In the genomic region with DNA sequence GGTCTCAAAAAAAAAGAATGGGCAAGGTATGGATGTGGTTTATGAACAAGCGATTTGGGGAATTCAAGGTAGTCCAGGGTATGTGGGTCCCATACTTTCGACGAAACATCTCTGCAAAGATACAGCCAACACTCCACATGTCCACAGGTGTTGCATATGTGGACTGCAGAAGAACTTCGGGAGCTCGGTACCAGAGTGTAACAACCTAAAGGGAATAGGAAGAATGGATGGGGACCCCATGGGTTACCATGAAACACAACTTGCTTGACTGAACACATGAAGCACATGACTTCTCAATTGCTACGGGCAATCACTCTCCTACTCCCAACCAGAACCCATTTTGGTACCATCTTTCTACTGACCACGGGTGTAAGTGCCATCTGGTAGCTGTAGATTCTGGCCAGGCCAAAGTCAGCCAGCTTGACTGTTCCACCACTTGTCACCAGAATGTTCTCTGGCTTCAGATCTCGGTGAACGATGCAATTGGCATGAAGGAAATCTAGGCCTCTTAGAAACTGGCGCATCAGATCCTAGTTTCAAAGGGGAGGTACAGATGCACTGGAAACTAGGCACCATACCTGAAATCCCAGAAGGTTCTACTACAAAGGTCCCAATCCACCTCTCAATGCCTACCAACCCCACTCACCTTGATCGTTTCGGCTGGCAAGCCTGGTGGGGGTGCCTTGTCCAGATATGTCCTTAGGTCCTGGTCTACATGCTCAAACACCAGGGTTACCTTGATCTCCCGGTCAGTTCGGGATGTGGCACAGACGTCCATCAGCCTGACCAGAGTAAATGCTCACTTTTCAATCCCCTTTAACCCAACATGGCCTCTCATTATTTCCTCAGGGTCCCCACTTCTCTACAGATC, we compare ENCODE assay signal across 1 cellular context.
A peak's percentile ranks its signal among the peaks of the same experiment; 100 is the strongest.
TF ChIP-seq lines count a peak whose summit lies in the region.

No MANE protein-coding gene starts in this region.

TF ChIP-seq in K562, 482 proteins besides CTCF, POLR2A, EP300 and RAD21:
- TF ChIP-seq CEBPG (CRISPR knock-in tag; IDR thresholded peaks at IDR 0.05), result peak; percentile 29; the same call in 1 of the 2 replicates
- no peak for TF ChIP-seq CEBPG (tag; conservative IDR thresholded peaks at IDR 0.05 in 1 of 2, IDR thresholded peaks at IDR 0.05 in 1 of 2)
- TF ChIP-seq, protein P1, sequence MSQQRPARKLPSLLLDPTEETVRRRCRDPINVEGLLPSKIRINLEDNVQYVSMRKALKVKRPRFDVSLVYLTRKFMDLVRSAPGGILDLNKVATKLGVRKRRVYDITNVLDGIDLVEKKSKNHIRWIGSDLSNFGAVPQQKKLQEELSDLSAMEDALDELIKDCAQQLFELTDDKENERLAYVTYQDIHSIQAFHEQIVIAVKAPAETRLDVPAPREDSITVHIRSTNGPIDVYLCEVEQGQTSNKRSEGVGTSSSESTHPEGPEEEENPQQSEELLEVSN (IDR thresholded peaks at IDR 0.05; ENCODE audit: borderline replicate concordance in 1 of 2, extremely low read depth in 1 of 2, insufficient read depth in 1 of 2, insufficient read length in 1 of 2, low read depth in 1 of 2, low read length in 1 of 2, poor library complexity in 1 of 2, severe bottlenecking in 1 of 2), result peak in 1 of 2 experiments; percentile 9
- TF ChIP-seq, protein P2, sequence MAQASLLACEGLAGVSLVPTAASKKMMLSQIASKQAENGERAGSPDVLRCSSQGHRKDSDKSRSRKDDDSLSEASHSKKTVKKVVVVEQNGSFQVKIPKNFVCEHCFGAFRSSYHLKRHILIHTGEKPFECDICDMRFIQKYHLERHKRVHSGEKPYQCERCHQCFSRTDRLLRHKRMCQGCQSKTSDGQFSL (CRISPR knock-in tag; IDR thresholded peaks at IDR 0.05), result 0 out of 2 replicates have a peak, but pooled peaks have one; percentile 9
- TF ChIP-seq, protein P2 (tag; IDR thresholded peaks at IDR 0.05), result no peak
- TF ChIP-seq, protein P3, sequence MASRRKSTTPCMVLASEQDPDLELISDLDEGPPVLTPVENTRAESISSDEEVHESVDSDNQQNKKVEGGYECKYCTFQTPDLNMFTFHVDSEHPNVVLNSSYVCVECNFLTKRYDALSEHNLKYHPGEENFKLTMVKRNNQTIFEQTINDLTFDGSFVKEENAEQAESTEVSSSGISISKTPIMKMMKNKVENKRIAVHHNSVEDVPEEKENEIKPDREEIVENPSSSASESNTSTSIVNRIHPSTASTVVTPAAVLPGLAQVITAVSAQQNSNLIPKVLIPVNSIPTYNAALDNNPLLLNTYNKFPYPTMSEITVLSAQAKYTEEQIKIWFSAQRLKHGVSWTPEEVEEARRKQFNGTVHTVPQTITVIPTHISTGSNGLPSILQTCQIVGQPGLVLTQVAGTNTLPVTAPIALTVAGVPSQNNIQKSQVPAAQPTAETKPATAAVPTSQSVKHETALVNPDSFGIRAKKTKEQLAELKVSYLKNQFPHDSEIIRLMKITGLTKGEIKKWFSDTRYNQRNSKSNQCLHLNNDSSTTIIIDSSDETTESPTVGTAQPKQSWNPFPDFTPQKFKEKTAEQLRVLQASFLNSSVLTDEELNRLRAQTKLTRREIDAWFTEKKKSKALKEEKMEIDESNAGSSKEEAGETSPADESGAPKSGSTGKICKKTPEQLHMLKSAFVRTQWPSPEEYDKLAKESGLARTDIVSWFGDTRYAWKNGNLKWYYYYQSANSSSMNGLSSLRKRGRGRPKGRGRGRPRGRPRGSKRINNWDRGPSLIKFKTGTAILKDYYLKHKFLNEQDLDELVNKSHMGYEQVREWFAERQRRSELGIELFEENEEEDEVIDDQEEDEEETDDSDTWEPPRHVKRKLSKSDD (conservative IDR thresholded peaks at IDR 0.05; ENCODE audit: low read length), result no peak
- TF ChIP-seq, protein P4, sequence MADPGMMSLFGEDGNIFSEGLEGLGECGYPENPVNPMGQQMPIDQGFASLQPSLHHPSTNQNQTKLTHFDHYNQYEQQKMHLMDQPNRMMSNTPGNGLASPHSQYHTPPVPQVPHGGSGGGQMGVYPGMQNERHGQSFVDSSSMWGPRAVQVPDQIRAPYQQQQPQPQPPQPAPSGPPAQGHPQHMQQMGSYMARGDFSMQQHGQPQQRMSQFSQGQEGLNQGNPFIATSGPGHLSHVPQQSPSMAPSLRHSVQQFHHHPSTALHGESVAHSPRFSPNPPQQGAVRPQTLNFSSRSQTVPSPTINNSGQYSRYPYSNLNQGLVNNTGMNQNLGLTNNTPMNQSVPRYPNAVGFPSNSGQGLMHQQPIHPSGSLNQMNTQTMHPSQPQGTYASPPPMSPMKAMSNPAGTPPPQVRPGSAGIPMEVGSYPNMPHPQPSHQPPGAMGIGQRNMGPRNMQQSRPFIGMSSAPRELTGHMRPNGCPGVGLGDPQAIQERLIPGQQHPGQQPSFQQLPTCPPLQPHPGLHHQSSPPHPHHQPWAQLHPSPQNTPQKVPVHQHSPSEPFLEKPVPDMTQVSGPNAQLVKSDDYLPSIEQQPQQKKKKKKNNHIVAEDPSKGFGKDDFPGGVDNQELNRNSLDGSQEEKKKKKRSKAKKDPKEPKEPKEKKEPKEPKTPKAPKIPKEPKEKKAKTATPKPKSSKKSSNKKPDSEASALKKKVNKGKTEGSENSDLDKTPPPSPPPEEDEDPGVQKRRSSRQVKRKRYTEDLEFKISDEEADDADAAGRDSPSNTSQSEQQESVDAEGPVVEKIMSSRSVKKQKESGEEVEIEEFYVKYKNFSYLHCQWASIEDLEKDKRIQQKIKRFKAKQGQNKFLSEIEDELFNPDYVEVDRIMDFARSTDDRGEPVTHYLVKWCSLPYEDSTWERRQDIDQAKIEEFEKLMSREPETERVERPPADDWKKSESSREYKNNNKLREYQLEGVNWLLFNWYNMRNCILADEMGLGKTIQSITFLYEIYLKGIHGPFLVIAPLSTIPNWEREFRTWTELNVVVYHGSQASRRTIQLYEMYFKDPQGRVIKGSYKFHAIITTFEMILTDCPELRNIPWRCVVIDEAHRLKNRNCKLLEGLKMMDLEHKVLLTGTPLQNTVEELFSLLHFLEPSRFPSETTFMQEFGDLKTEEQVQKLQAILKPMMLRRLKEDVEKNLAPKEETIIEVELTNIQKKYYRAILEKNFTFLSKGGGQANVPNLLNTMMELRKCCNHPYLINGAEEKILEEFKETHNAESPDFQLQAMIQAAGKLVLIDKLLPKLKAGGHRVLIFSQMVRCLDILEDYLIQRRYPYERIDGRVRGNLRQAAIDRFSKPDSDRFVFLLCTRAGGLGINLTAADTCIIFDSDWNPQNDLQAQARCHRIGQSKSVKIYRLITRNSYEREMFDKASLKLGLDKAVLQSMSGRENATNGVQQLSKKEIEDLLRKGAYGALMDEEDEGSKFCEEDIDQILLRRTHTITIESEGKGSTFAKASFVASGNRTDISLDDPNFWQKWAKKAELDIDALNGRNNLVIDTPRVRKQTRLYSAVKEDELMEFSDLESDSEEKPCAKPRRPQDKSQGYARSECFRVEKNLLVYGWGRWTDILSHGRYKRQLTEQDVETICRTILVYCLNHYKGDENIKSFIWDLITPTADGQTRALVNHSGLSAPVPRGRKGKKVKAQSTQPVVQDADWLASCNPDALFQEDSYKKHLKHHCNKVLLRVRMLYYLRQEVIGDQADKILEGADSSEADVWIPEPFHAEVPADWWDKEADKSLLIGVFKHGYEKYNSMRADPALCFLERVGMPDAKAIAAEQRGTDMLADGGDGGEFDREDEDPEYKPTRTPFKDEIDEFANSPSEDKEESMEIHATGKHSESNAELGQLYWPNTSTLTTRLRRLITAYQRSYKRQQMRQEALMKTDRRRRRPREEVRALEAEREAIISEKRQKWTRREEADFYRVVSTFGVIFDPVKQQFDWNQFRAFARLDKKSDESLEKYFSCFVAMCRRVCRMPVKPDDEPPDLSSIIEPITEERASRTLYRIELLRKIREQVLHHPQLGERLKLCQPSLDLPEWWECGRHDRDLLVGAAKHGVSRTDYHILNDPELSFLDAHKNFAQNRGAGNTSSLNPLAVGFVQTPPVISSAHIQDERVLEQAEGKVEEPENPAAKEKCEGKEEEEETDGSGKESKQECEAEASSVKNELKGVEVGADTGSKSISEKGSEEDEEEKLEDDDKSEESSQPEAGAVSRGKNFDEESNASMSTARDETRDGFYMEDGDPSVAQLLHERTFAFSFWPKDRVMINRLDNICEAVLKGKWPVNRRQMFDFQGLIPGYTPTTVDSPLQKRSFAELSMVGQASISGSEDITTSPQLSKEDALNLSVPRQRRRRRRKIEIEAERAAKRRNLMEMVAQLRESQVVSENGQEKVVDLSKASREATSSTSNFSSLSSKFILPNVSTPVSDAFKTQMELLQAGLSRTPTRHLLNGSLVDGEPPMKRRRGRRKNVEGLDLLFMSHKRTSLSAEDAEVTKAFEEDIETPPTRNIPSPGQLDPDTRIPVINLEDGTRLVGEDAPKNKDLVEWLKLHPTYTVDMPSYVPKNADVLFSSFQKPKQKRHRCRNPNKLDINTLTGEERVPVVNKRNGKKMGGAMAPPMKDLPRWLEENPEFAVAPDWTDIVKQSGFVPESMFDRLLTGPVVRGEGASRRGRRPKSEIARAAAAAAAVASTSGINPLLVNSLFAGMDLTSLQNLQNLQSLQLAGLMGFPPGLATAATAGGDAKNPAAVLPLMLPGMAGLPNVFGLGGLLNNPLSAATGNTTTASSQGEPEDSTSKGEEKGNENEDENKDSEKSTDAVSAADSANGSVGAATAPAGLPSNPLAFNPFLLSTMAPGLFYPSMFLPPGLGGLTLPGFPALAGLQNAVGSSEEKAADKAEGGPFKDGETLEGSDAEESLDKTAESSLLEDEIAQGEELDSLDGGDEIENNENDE (IDR thresholded peaks at IDR 0.05; ENCODE audit: low read depth, low read length), result peak; percentile 4
- TF ChIP-seq XRCC4 (IDR thresholded peaks at IDR 0.05; ENCODE audit: extremely low read depth, insufficient read depth, insufficient read length), result no peak
- TF ChIP-seq THRAP3 (IDR thresholded peaks at IDR 0.05; ENCODE audit: borderline replicate concordance), result 0 out of 2 replicates have a peak, but pooled peaks have one; percentile 13
- TF ChIP-seq, protein P5, sequence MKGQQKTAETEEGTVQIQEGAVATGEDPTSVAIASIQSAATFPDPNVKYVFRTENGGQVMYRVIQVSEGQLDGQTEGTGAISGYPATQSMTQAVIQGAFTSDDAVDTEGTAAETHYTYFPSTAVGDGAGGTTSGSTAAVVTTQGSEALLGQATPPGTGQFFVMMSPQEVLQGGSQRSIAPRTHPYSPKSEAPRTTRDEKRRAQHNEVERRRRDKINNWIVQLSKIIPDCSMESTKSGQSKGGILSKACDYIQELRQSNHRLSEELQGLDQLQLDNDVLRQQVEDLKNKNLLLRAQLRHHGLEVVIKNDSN (CRISPR knock-in tag; IDR thresholded peaks at IDR 0.05), result no peak
- peak; percentile 34; the same call in 1 of the 2 replicates for TF ChIP-seq RBFOX2 (IDR thresholded peaks at IDR 0.05; ENCODE audit: low read depth, low read length)
